1 cellular context compared by ENCODE assay signal in the genomic region with DNA sequence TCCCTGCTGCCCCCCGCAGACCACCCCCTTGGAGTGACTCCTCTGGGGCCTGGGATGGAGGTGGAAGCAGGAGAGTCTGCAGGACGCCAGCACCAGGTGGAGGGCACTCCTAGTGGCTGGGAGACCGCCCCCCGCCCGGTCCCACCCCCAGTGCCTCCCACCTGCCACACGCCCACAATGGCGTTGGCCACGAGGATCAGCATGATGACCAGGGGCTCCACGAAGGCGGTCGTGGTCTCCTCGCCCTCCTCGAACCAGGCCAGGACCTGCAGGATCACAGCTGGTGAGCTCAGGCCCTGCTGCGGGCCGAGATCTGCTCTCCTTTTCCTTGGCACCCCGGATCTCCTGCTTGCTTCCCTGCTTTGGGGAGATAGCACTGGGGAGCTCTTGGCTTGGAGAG.
TF ChIP-seq lines count a peak whose summit lies in the region.

No MANE protein-coding gene starts in this region.

TF ChIP-seq in K562, 482 proteins besides CTCF, POLR2A, EP300 and RAD21:
- TF ChIP-seq POLR2G (IDR thresholded peaks at IDR 0.05; ENCODE audit: low read depth, low read length) (peak; percentile 46; the same call in 1 of the 2 replicates), RBFOX2 (IDR thresholded peaks at IDR 0.05; ENCODE audit: low read depth, low read length) (no peak; the same call in 1 of the 2 replicates), MYNN (IDR thresholded peaks at IDR 0.05) (no peak), MYNN (CRISPR knock-in tag; IDR thresholded peaks at IDR 0.05) (no peak), ZNF609 (CRISPR knock-in tag; IDR thresholded peaks at IDR 0.05; ENCODE audit: borderline replicate concordance) (no peak), MBD1 (CRISPR knock-in tag; IDR thresholded peaks at IDR 0.05) (no peak), ZFP30 (CRISPR knock-in tag; IDR thresholded peaks at IDR 0.05; ENCODE audit: borderline replicate concordance) (no peak)
